Comparison of ENCODE assay signal across 22 cellular contexts in the genomic region with DNA sequence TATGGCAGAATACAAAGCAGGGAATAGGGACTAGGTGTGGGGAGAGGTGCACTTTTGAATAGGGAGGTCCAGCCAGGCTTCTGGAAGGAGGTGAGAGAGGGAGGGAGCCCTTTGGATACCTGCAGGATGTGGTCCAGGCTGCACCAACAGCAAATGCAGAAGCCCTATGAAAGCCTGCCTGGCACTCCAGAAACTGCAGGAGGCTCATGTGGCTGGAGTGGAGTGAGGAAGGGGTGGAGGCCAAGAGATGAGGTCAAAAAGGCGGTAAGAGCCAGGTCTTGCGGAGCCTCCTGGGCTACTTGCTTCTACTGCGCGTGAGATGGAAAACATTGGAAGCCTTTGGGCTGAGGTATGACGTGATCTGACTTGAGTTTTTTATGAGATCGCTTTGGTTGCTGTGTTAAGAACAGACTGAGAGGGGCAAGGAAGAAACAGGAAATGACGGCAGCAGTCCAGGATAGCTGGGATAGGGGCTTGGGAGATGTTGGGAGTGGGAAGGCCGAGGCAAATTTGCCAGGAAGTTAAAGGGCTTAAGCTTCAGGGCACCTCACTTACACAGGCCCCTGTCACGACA. TPM values are rescaled to one million over a fixed set of nuclear protein-coding genes. Genes with fewer than 3 reads are reported as not detected.
DNase-seq lines count a peak whose midpoint lies in the region; ATAC-seq and TF ChIP-seq lines count a peak whose summit lies in the region.
"Had no signal": no experiment of that assay in that cellular context is flagged by ENCODE, and none has a peak within 500 bp of the region (broad histone marks: within the 10 kb centered on the region; RNA-seq: fewer than 3 reads in every experiment).

No MANE protein-coding gene starts in this region.

- intact Hi-C loops in activated naive CD4-positive, alpha-beta T cell treated with anti-CD3 and anti-CD28 coated beads for 36 hours (cut with micrococcal nuclease) = no loop called here
- intact Hi-C loops in IMR-90 (cut with micrococcal nuclease) = loop anchor here (5.0 kb wide), 1 partner anchor 92 kb away; no protein-coding TSS in a partner anchor
- intact Hi-C loops in posterior cingulate gyrus (cut with DNase I) = no loop called here

- no peak overlapping the region for H4K5ac ChIP-seq in IMR-90 (ENCODE audit: low read depth, low read length)

- no peak overlapping the region for H4K8ac ChIP-seq in IMR-90 (ENCODE audit: low read depth in 2 of 2, low read length in 2 of 2)

- H3K36me3 ChIP-seq in IMR-90 (ENCODE audit: control insufficient read depth, insufficient read depth, low read length) = no peaks in the 10 kb centered on the region

- ATAC-seq in IMR-90 (ENCODE audit: low read depth) = no peak
- no peak for ATAC-seq in activated T-helper 17 cell treated with anti-CD3 and anti-CD28 coated beads, Interleukin-2, amount 50 U/mL, for 72 hours (replicated peaks)
- no peak for ATAC-seq in stimulated activated effector memory CD8-positive, alpha-beta T cell treated with anti-CD3 and anti-CD28 coated beads, Interleukin-12 subunit alpha, Interleukin-12 subunit beta, amount 100 ng/mL, for 72 hours
- no peak for ATAC-seq in SK-N-SH treated with all-trans-retinoic acid at 6 μM for 48 hours
- ATAC-seq: HCT116 had no signal

- H3K4me3 Mint-ChIP-seq in activated naive CD4-positive, alpha-beta T cell treated with anti-CD3 and anti-CD28 coated beads, Interleukin-2, amount 50 U/mL, for 24 hours = no peak overlapping the region
- no peak overlapping the region for H3K4me3 Mint-ChIP-seq in activated naive CD4-positive, alpha-beta T cell treated with anti-CD3 and anti-CD28 coated beads for 36 hours
- H3K4me3 Mint-ChIP-seq in activated T-helper 17 cell treated with anti-CD3 and anti-CD28 coated beads, Interleukin-2, amount 50 U/mL, for 72 hours = peak overlapping the region; percentile 94
- H3K4me3 Mint-ChIP-seq in stimulated activated effector memory CD8-positive, alpha-beta T cell treated with anti-CD3 and anti-CD28 coated beads, Interleukin-12 subunit alpha, Interleukin-12 subunit beta, amount 100 ng/mL, for 72 hours = peak overlapping the region; percentile 84
- H3K4me3 Mint-ChIP-seq: CD4-positive, CD25-positive, alpha-beta regulatory T cell had no signal

- no peak overlapping the region for H2AK5ac ChIP-seq in IMR-90 (ENCODE audit: low read depth, low read length)

- no peak overlapping the region for H2BK120ac ChIP-seq in IMR-90 (ENCODE audit: low read depth, low read length)

- no peak for TF ChIP-seq RAD21 in IMR-90 (IDR thresholded peaks at IDR 0.05; ENCODE audit: low read length)

- BruUV-seq in IMR-90 (replicated peaks; lab: Mats Ljungman, UMichigan) = no TSS peak

- no peak overlapping the region for H3K4me3 ChIP-seq in IMR-90 (ENCODE audit: insufficient read depth, low read depth, low read length)
- H3K4me3 ChIP-seq: PC-9 had no signal

- no peaks in the 10 kb centered on the region for H3K36me3 Mint-ChIP-seq in activated naive CD4-positive, alpha-beta T cell treated with anti-CD3 and anti-CD28 coated beads, Interleukin-2, amount 50 U/mL, for 24 hours
- no peaks in the 10 kb centered on the region for H3K36me3 Mint-ChIP-seq in activated naive CD4-positive, alpha-beta T cell treated with anti-CD3 and anti-CD28 coated beads for 36 hours (ENCODE audit: low read depth)
- no peaks in the 10 kb centered on the region for H3K36me3 Mint-ChIP-seq in activated T-helper 17 cell treated with anti-CD3 and anti-CD28 coated beads, Interleukin-2, amount 50 U/mL, for 72 hours (ENCODE audit: low read depth)
- peaks cover under 1% of the 10 kb centered on the region for H3K36me3 Mint-ChIP-seq in stimulated activated effector memory CD8-positive, alpha-beta T cell treated with anti-CD3 and anti-CD28 coated beads, Interleukin-12 subunit alpha, Interleukin-12 subunit beta, amount 100 ng/mL, for 72 hours
- H3K36me3 Mint-ChIP-seq: CD4-positive, CD25-positive, alpha-beta regulatory T cell had no signal

- peak overlapping the region; percentile 69 for H3K27ac Mint-ChIP-seq in activated naive CD4-positive, alpha-beta T cell treated with anti-CD3 and anti-CD28 coated beads, Interleukin-2, amount 50 U/mL, for 24 hours
- no peak overlapping the region for H3K27ac Mint-ChIP-seq in activated naive CD4-positive, alpha-beta T cell treated with anti-CD3 and anti-CD28 coated beads for 36 hours
- H3K27ac Mint-ChIP-seq in activated T-helper 17 cell treated with anti-CD3 and anti-CD28 coated beads, Interleukin-2, amount 50 U/mL, for 72 hours = peak overlapping the region; percentile 51
- H3K27ac Mint-ChIP-seq in stimulated activated effector memory CD8-positive, alpha-beta T cell treated with anti-CD3 and anti-CD28 coated beads, Interleukin-12 subunit alpha, Interleukin-12 subunit beta, amount 100 ng/mL, for 72 hours = peak overlapping the region; percentile 77
- H3K27ac Mint-ChIP-seq: CD4-positive, CD25-positive, alpha-beta regulatory T cell had no signal

- no peaks in the 10 kb centered on the region for H3K9me1 ChIP-seq in IMR-90 (ENCODE audit: insufficient read depth, low read length)

- dilution Hi-C loops in IMR-90 (cut with HindIII; ENCODE audit: low sequenced_read_pairs, unreplicated experiment) = no loop called here

- H3K4me2 ChIP-seq in IMR-90 (ENCODE audit: low read depth, low read length) = no peak overlapping the region
- H3K4me2 ChIP-seq: PC-9 had no signal

- H3K27me3 Mint-ChIP-seq in activated naive CD4-positive, alpha-beta T cell treated with anti-CD3 and anti-CD28 coated beads, Interleukin-2, amount 50 U/mL, for 24 hours = no peaks in the 10 kb centered on the region
- H3K27me3 Mint-ChIP-seq in activated naive CD4-positive, alpha-beta T cell treated with anti-CD3 and anti-CD28 coated beads for 36 hours (ENCODE audit: low read depth) = peaks cover 9% of the 10 kb centered on the region
- H3K27me3 Mint-ChIP-seq in activated T-helper 17 cell treated with anti-CD3 and anti-CD28 coated beads, Interleukin-2, amount 50 U/mL, for 72 hours = no peaks in the 10 kb centered on the region

- H2BK15ac ChIP-seq in IMR-90 (ENCODE audit: low read depth, low read length) = no peak overlapping the region

- no peaks in the 10 kb centered on the region for H4K20me1 ChIP-seq in IMR-90 (ENCODE audit: insufficient read depth, low read length)

- H3K4me1 ChIP-seq in IMR-90 (ENCODE audit: control insufficient read depth, insufficient read depth, low read length) = 0 out of 2 replicates have a peak, but pooled peaks cover 1% of the 10 kb centered on the region

- H3K56ac ChIP-seq in IMR-90 (ENCODE audit: extremely low read depth, insufficient read depth, low read length) = no peak overlapping the region

- WGBS in IMR-90 (ENCODE audit: extremely low coverage in 2 of 2, insufficient read length in 1 of 2), 2 experiments = 84% methylated on average over 8 of the region's 9 CpGs; no CpG with 5 or more reads in 1 of the 2 experiments

- H3K18ac ChIP-seq in IMR-90 (ENCODE audit: low read depth, low read length) = no peak overlapping the region

- POLR2A ChIA-PET in IMR-90 (lab: Charles Lee; ENCODE audit: unreplicated experiment) (no interaction called here), GM10248 (lab: Yijun Ruan, JAX) (no interaction called here)

- H3K9me3 Mint-ChIP-seq in activated naive CD4-positive, alpha-beta T cell treated with anti-CD3 and anti-CD28 coated beads, Interleukin-2, amount 50 U/mL, for 24 hours = no peaks in the 10 kb centered on the region
- H3K9me3 Mint-ChIP-seq in activated naive CD4-positive, alpha-beta T cell treated with anti-CD3 and anti-CD28 coated beads for 36 hours = no peaks in the 10 kb centered on the region
- no peaks in the 10 kb centered on the region for H3K9me3 Mint-ChIP-seq in activated T-helper 17 cell treated with anti-CD3 and anti-CD28 coated beads, Interleukin-2, amount 50 U/mL, for 72 hours
- H3K9me3 Mint-ChIP-seq in stimulated activated effector memory CD8-positive, alpha-beta T cell treated with anti-CD3 and anti-CD28 coated beads, Interleukin-12 subunit alpha, Interleukin-12 subunit beta, amount 100 ng/mL, for 72 hours = no peaks in the 10 kb centered on the region

- H4K91ac ChIP-seq in IMR-90 (ENCODE audit: insufficient read depth, low read depth, low read length) = no peak overlapping the region

- H3K27ac ChIP-seq in IMR-90 (ENCODE audit: insufficient read depth, low read length) = no peak overlapping the region
- H3K27ac ChIP-seq: PC-9 had no signal

- no peak for TF ChIP-seq POLR2A in IMR-90 (IDR thresholded peaks at IDR 0.05; ENCODE audit: low read depth, low read length)

- H2AK9ac ChIP-seq in IMR-90 (replicated peaks; ENCODE audit: low read depth, low read length, poor library complexity) = no peak overlapping the region

- DNase-seq in activated naive CD4-positive, alpha-beta T cell treated with anti-CD3 and anti-CD28 coated beads for 36 hours = no peak
- DNase-seq in IMR-90 (no peak), GM10248 (ENCODE audit: extremely low spot score) (no peak), posterior cingulate gyrus (no peak)
- no peak for DNase-seq in stimulated activated effector memory CD8-positive, alpha-beta T cell treated with anti-CD3 and anti-CD28 coated beads, Interleukin-12 subunit alpha, Interleukin-12 subunit beta, amount 100 ng/mL, for 72 hours (ENCODE audit: low spot score in 2 of 2)
- DNase-seq: CD4-positive, CD25-positive, alpha-beta regulatory T cell; DND-41; GOT3; Karpas-422; MV-4-11; NCI-H1105 treated with DMSO at 0.1 percent for 48 hours; NCI-H2029 treated with DMSO at 0.1 percent for 48 hours; NCI-H226; NCI-H510A treated with DMSO at 0.1 percent for 48 hours; NCI-H748 treated with DMSO at 0.1 percent for 48 hours; PC-9; RPMI8226; SHP77 had no signal

- H3K27me3 ChIP-seq in IMR-90 (ENCODE audit: control insufficient read depth, insufficient read depth, low read length) = no peaks in the 10 kb centered on the region

- no peak overlapping the region for H3K23ac ChIP-seq in IMR-90 (ENCODE audit: low read depth, low read length)

- in situ Hi-C loops in IMR-90 (cut with MboI; ENCODE audit: low sequenced_read_pairs) = no loop called here

- H2BK5ac ChIP-seq in IMR-90 (ENCODE audit: low read depth, low read length, poor library complexity, severe bottlenecking) = no peak overlapping the region

- CTCF ChIA-PET in activated naive CD4-positive, alpha-beta T cell treated with anti-CD3 and anti-CD28 coated beads for 36 hours (lab: Charles Lee) = interaction anchor here (1.2 kb wide), 1 partner anchor 39 kb away, joined by 5 read pairs; no protein-coding TSS in a partner anchor
- CTCF ChIA-PET in IMR-90 (lab: Yijun Ruan, JAX) = no interaction called here
- CTCF ChIA-PET in GM10248 (lab: Yijun Ruan, JAX) = interaction anchor here (1.6 kb wide), 1 partner anchor 39 kb away, joined by 5 read pairs; no protein-coding TSS in a partner anchor

- no peaks in the 10 kb centered on the region for H3K9me3 ChIP-seq in IMR-90 (ENCODE audit: control insufficient read depth, insufficient read depth, low read length)

- H3K9ac ChIP-seq in IMR-90 (ENCODE audit: low read depth, low read length) = no peak overlapping the region

- TF ChIP-seq CTCF in IMR-90 (conservative IDR thresholded peaks at IDR 0.05; ENCODE audit: low read depth, low read length) = no peak
- TF ChIP-seq CTCF in GM10248 (IDR thresholded peaks at IDR 0.05; ENCODE audit: control extremely low read depth, extremely low read depth, low read depth, missing control alignments) = no peak

- no peak overlapping the region for H3K14ac ChIP-seq in IMR-90 (replicated peaks; ENCODE audit: low read depth, low read length)

- H2AFZ ChIP-seq in IMR-90 (replicated peaks; ENCODE audit: low read length, poor library complexity) = peak overlapping the region; percentile 13
- H2AFZ ChIP-seq: PC-9 had no signal

- H3K79me1 ChIP-seq in IMR-90 (ENCODE audit: low read depth in 1 of 2, low read length in 2 of 2) = no peaks in the 10 kb centered on the region

- H3K4ac ChIP-seq in IMR-90 (ENCODE audit: low read depth, low read length) = no peak overlapping the region

- no peak overlapping the region for H2BK20ac ChIP-seq in IMR-90 (ENCODE audit: low read depth, low read length)

- H3K4me1 Mint-ChIP-seq in activated naive CD4-positive, alpha-beta T cell treated with anti-CD3 and anti-CD28 coated beads, Interleukin-2, amount 50 U/mL, for 24 hours = peaks cover 50% of the 10 kb centered on the region
- peaks cover 23% of the 10 kb centered on the region for H3K4me1 Mint-ChIP-seq in activated naive CD4-positive, alpha-beta T cell treated with anti-CD3 and anti-CD28 coated beads for 36 hours (ENCODE audit: low read depth)
- H3K4me1 Mint-ChIP-seq in activated T-helper 17 cell treated with anti-CD3 and anti-CD28 coated beads, Interleukin-2, amount 50 U/mL, for 72 hours = peaks cover 19% of the 10 kb centered on the region
- peaks cover 39% of the 10 kb centered on the region for H3K4me1 Mint-ChIP-seq in stimulated activated effector memory CD8-positive, alpha-beta T cell treated with anti-CD3 and anti-CD28 coated beads, Interleukin-12 subunit alpha, Interleukin-12 subunit beta, amount 100 ng/mL, for 72 hours

RNA-seq across cellular contexts. Expression of a gene that starts 4.4 kb away (rescaled TPM):
- total RNA-seq in activated naive CD4-positive, alpha-beta T cell treated with anti-CD3 and anti-CD28 coated beads for 36 hours = 10 to 100 TPM; 26.7 to 27.1 TPM
- total RNA-seq in IMR-90 (2012; rRNA removed) = 1.6 and 2.2 TPM in 2 replicates
- 3.0 and 3.9 TPM in 2 replicates for polyA plus RNA-seq in IMR-90 (2012; rRNA removed)
- 3.4 and 3.8 TPM in 2 replicates for polyA plus RNA-seq in IMR-90 (2012; cell fraction: cytosol; rRNA removed)
- 5.1 and 5.2 TPM in 2 replicates for polyA plus RNA-seq in IMR-90 (2012; cell fraction: nucleus; rRNA removed; ENCODE audit: low replicate concordance)
- total RNA-seq in activated T-helper 17 cell treated with anti-CD3 and anti-CD28 coated beads, Interleukin-2, amount 50 U/mL, for 72 hours = 100 to 1,000 TPM in 1 of 2 donors, 10 to 100 TPM in 1; 97.3 to 129 TPM

Comparison
In these comparisons a context has a peak if more than half of its experiments do, and no peak if none do; other contexts are left out.
1. H3K4me3 Mint-ChIP-seq: peak in activated T-helper 17 cell treated with anti-CD3 and anti-CD28 coated beads, Interleukin-2, amount 50 U/mL, for 72 hours (single experiment) and stimulated activated effector memory CD8-positive, alpha-beta T cell treated with anti-CD3 and anti-CD28 coated beads, Interleukin-12 subunit alpha, Interleukin-12 subunit beta, amount 100 ng/mL, for 72 hours (single experiment); none in activated naive CD4-positive, alpha-beta T cell treated with anti-CD3 and anti-CD28 coated beads, Interleukin-2, amount 50 U/mL, for 24 hours (single experiment) and activated naive CD4-positive, alpha-beta T cell treated with anti-CD3 and anti-CD28 coated beads for 36 hours (single experiment).